ENCODE assay signal across 12 cellular contexts in genomic region chr16:49470550-49470949, GRCh38.
"Had no signal": no experiment of that assay in that cellular context is flagged by ENCODE, and none has a peak within 500 bp of the region (broad histone marks: within the 10 kb centered on the region; RNA-seq: fewer than 3 reads in every experiment).

No MANE protein-coding gene starts in this region.

- ATAC-seq: activated T-cell treated with anti-CD3 and anti-CD28 coated beads, Interleukin-2, amount 50 U/mL, for 72 hours; natural killer cell treated with Interleukin-12 subunit alpha and Interleukin-12 subunit beta and Interleukin-15 and Interleukin-18, amount 100 ng/mL, for 72 hours; right cardiac atrium had no signal

- H3K4me3 ChIP-seq: left ventricle myocardium inferior, upper lobe of left lung had no signal

- H3K27ac ChIP-seq: left ventricle myocardium inferior, upper lobe of left lung had no signal

- DNase-seq: activated CD4-positive, alpha-beta memory T cell treated with anti-CD3 and anti-CD28 coated beads for 36 hours; activated naive CD4-positive, alpha-beta T cell; activated T-cell treated with anti-CD3 and anti-CD28 coated beads, Interleukin-2, amount 50 U/mL, for 72 hours; erythroblast; left ventricle myocardium inferior; mesendoderm; right cardiac atrium; small intestine; stimulated activated CD4-positive, alpha-beta T cell treated with anti-CD3 and anti-CD28 coated beads, Interleukin-4, amount 100 ng/mL, for 4 hours; T-helper 9 cell had no signal
